In genomic region chr4:25234390-25235367, GRCh38 we compare ENCODE assay signal across 8 cellular contexts. TPM values are rescaled to one million over a fixed set of nuclear protein-coding genes. Genes with fewer than 3 reads are reported as not detected.
DNase-seq lines count a peak whose midpoint lies in the region; ATAC-seq, FAIRE-seq and TF ChIP-seq lines count a peak whose summit lies in the region.

No MANE protein-coding gene starts in this region.

- no peaks in the 10 kb centered on the region for H3K36me3 ChIP-seq in A673 (ENCODE audit: insufficient read depth, low read length, poor library complexity, severe bottlenecking)
- no peaks in the 10 kb centered on the region for H3K36me3 ChIP-seq in small intestine (ENCODE audit: control insufficient read depth in 2 of 2, insufficient read depth in 2 of 2, low read length in 2 of 2)

- 1 to 2% (median 1%) methylated on average over 37 to 49 of the region's 49 CpGs for WGBS in small intestine, 3 donors

- H3K4me1 Mint-ChIP-seq in immature natural killer cell = peaks cover 41 to 53% of the 10 kb centered on the region in 2 donors

- H3K4me1 ChIP-seq in A673 (ENCODE audit: insufficient read depth, low read length, poor library complexity, severe bottlenecking) (peaks cover 11% of the 10 kb centered on the region), small intestine (ENCODE audit: control insufficient read depth in 2 of 2, insufficient read depth in 1 of 2, low read depth in 1 of 2, low read length in 1 of 2) (no peaks in the 10 kb centered on the region)

- peak; percentile 90 for FAIRE-seq in GM18507 (lab: Jason Lieb, UNC)
- FAIRE-seq in small intestine (lab: Jason Lieb, UNC) = no peak

- intact Hi-C loops in A673 (cut with micrococcal nuclease; ENCODE audit: unreplicated experiment) = loop anchor here (5.0 kb wide), 1 partner anchor 78 kb away; the partner anchor contains the start of gene ZCCHC4

- ATAC-seq in HG02938 (IDR thresholded peaks at IDR 0.05; ENCODE audit: unreplicated experiment) = peak; percentile 75

- TF ChIP-seq CTCF in A673 (conservative IDR thresholded peaks at IDR 0.05; ENCODE audit: low read depth, low read length) = peak; percentile 36; the same call in 1 of the 2 replicates

- H3K4me3 ChIP-seq in A673 (ENCODE audit: low read depth, low read length, poor library complexity, severe bottlenecking) (peak overlapping the region; percentile 60), small intestine (ENCODE audit: low read depth in 1 of 2, low read length in 2 of 2) (peak overlapping the region; percentile 95 to 96)

- H3K27me3 ChIP-seq in A673 (replicated peaks; ENCODE audit: insufficient read depth, low read depth, low read length, poor library complexity) = no peaks in the 10 kb centered on the region
- H3K27me3 ChIP-seq in small intestine (ENCODE audit: control insufficient read depth in 2 of 2, insufficient read depth in 2 of 2, low read length in 2 of 2) = no peaks in the 10 kb centered on the region

- H3K9me3 Mint-ChIP-seq in immature natural killer cell = peaks cover 0 to 19% (median 0%) of the 10 kb centered on the region in 6 donors

- H3K9me3 ChIP-seq in A673 (ENCODE audit: low read depth, low read length, poor library complexity, severe bottlenecking) (peaks cover 17% of the 10 kb centered on the region), small intestine (ENCODE audit: control insufficient read depth, low read depth) (no peaks in the 10 kb centered on the region)

- DNase-seq in A673 (ENCODE audit: low spot score) = peak; percentile 77
- peak; percentile 20 for DNase-seq in GM18507 (ENCODE audit: extremely low spot score, insufficient read length, low read depth)
- peak; percentile 33 for DNase-seq in NCI-H2029 (lab: John Stamatoyannopoulos, UW)
- peak; percentile 44 for DNase-seq in UCSD-AML1 (lab: John Stamatoyannopoulos, UW; ENCODE audit: unreplicated experiment)
- peak in 34 of 61 donors; percentile 3 to 61 (median 26) for DNase-seq in caudate nucleus (lab: John Stamatoyannopoulos, UW)
- peak; percentile 74 to 78 (median 78) for DNase-seq in immature natural killer cell
- peak; percentile 86 for DNase-seq in small intestine

- BruUV-seq in A673 (replicated peaks; lab: Mats Ljungman, UMichigan) = TSS peak; percentile 61

- POLR2A ChIA-PET in A673 (lab: Charles Lee; ENCODE audit: low non-redundant PET) = no interaction called here

- H3K27ac ChIP-seq in A673 (ENCODE audit: low read depth, low read length, poor library complexity, severe bottlenecking) = peak overlapping the region; percentile 74
- peak overlapping the region; percentile 90 for H3K27ac ChIP-seq in caudate nucleus (ENCODE audit: low read depth, low read length)
- H3K27ac ChIP-seq in small intestine (ENCODE audit: low read depth in 1 of 2, low read length in 1 of 2) = peak overlapping the region; percentile 99

- peak overlapping the region; percentile 90 to 98 (median 96) for H3K27ac Mint-ChIP-seq in immature natural killer cell

- peaks cover 5 to 12% (median 8%) of the 10 kb centered on the region in 3 donors for H3K27me3 Mint-ChIP-seq in immature natural killer cell (ENCODE audit: low read depth in 3 of 3)

- CTCF ChIA-PET in A673 (lab: Charles Lee) = interaction anchor here (0.6 to 1.0 kb wide), 2 partner anchors 25 to 78 kb away, joined by 3 to 6 read pairs; partner anchors contain the start of gene ZCCHC4

- peaks cover 4 to 18% (median 5%) of the 10 kb centered on the region in 3 donors for H3K36me3 Mint-ChIP-seq in immature natural killer cell

- peak overlapping the region; percentile 91 to 97 (median 92) for H3K4me3 Mint-ChIP-seq in immature natural killer cell

RNA-seq across cellular contexts. Expression of gene PI4K2B, which starts 0.8 kb away (rescaled TPM):
- total RNA-seq in A673 (2021) = 13.3 and 15.6 TPM in 2 replicates
- 10 to 100 TPM in 1 of 3 donors, 1 to 10 TPM in 2; 9.2 to 10.3 (median 9.8) TPM for polyA plus RNA-seq in immature natural killer cell
- polyA plus RNA-seq in small intestine = 10 to 100 TPM; 24.2 to 93.3 (median 70.5) TPM

Comparison
In these comparisons a context has a peak if more than half of its experiments do, and no peak if none do; other contexts are left out.
1. Peak in every context shown above with its lines: DNase-seq, ATAC-seq, H3K4me3 ChIP-seq and H3K27ac ChIP-seq.
2. DNase-seq: peak in every context shown above with its lines; median percentile 86 in small intestine; 78 in immature natural killer cell; 77 in A673; 44 in UCSD-AML1; 33 in NCI-H2029; 26 in caudate nucleus; 20 in GM18507.